9 cellular contexts compared by ENCODE assay signal in genomic region chr11:9260182-9261146, GRCh38. TPM values are rescaled to one million over a fixed set of nuclear protein-coding genes. Genes with fewer than 3 reads are reported as not detected.
A peak's percentile ranks its signal among the peaks of the same experiment; 100 is the strongest.
DNase-seq lines count a peak whose midpoint lies in the region; ATAC-seq and TF ChIP-seq lines count a peak whose summit lies in the region.
"Had no signal": no experiment of that assay in that cellular context is flagged by ENCODE, and none has a peak within 500 bp of the region (broad histone marks: within the 10 kb centered on the region; RNA-seq: fewer than 3 reads in every experiment).

No MANE protein-coding gene starts in this region.

- 0 out of 2 replicates have a peak, but pooled peaks have one; percentile 7 for TF ChIP-seq CTCF in HEK293 (tag by site-specific recombination; IDR thresholded peaks at IDR 0.05)
- no peak for TF ChIP-seq CTCF in nephron progenitor cell (IDR thresholded peaks at IDR 0.05)
- TF ChIP-seq CTCF in thyroid gland (IDR thresholded peaks at IDR 0.05): no peak
- no peak for TF ChIP-seq CTCF in hepatocyte (IDR thresholded peaks at IDR 0.05; ENCODE audit: poor library complexity)

- no peak overlapping the region for H3K27ac Mint-ChIP-seq in activated T-helper 17 cell treated with anti-CD3 and anti-CD28 coated beads, Interleukin-2, amount 50 U/mL, for 72 hours
- H3K27ac Mint-ChIP-seq in nephron progenitor cell: peak overlapping the region; percentile 17

- no peaks in the 10 kb centered on the region for H3K9me3 Mint-ChIP-seq in activated T-helper 17 cell treated with anti-CD3 and anti-CD28 coated beads, Interleukin-2, amount 50 U/mL, for 72 hours
- H3K9me3 Mint-ChIP-seq in nephron progenitor cell: peaks cover 6% of the 10 kb centered on the region

- peak overlapping the region; percentile 30 for H3K4me3 Mint-ChIP-seq in activated T-helper 17 cell treated with anti-CD3 and anti-CD28 coated beads, Interleukin-2, amount 50 U/mL, for 72 hours
- H3K4me3 Mint-ChIP-seq in nephron progenitor cell: no peak overlapping the region

- TF ChIP-seq POLR2A in thyroid gland (IDR thresholded peaks at IDR 0.05): no peak

- H3K4me1 Mint-ChIP-seq in activated T-helper 17 cell treated with anti-CD3 and anti-CD28 coated beads, Interleukin-2, amount 50 U/mL, for 72 hours: peaks cover 30% of the 10 kb centered on the region
- peaks cover 38% of the 10 kb centered on the region for H3K4me1 Mint-ChIP-seq in nephron progenitor cell

- H3K79me2 ChIP-seq in hepatocyte: peaks cover 85% of the 10 kb centered on the region

- intact Hi-C loops in thyroid gland (cut with DNase I): loop anchor here (10.0 kb wide), 1 partner anchor 54 kb away; the partner anchor contains the start of gene TMEM41B

- H3K9me2 ChIP-seq in hepatocyte (replicated peaks; ENCODE audit: insufficient read depth): no peaks in the 10 kb centered on the region

- no peak for ATAC-seq in activated T-helper 17 cell treated with anti-CD3 and anti-CD28 coated beads, Interleukin-2, amount 50 U/mL, for 72 hours (replicated peaks)
- no peak for ATAC-seq in HG02610 (IDR thresholded peaks at IDR 0.05; ENCODE audit: unreplicated experiment)

- H3K4me2 ChIP-seq in hepatocyte: no peak overlapping the region
- H3K4me2 ChIP-seq: PC-9 had no signal

- no peaks in the 10 kb centered on the region for H3K27me3 Mint-ChIP-seq in activated T-helper 17 cell treated with anti-CD3 and anti-CD28 coated beads, Interleukin-2, amount 50 U/mL, for 72 hours
- H3K27me3 Mint-ChIP-seq in nephron progenitor cell (ENCODE audit: low read depth, poor library complexity): no peaks in the 10 kb centered on the region

- POLR2A ChIA-PET in HEK293 (lab: Yijun Ruan, JAX): interaction anchor here (0.7 kb wide), 2 partner anchors 49 to 104 kb away, joined by 3 to 8 read pairs; no protein-coding TSS in a partner anchor

- no peaks in the 10 kb centered on the region for H3K27me3 ChIP-seq in thyroid gland
- no peaks in the 10 kb centered on the region for H3K27me3 ChIP-seq in hepatocyte

- WGBS in thyroid gland, 2 donors: 54 to 72% methylated on average over 5 of the region's 5 CpGs
- 88% methylated on average over 5 of the region's 5 CpGs for WGBS in hepatocyte (ENCODE audit: low lambda C conversion rate, missing lambda C conversion rate)

- H3K4me1 ChIP-seq in HEK293 (ENCODE audit: control insufficient read depth, insufficient read depth, low read length): peaks cover 4% of the 10 kb centered on the region
- peaks cover 4 to 16% of the 10 kb centered on the region in 2 donors for H3K4me1 ChIP-seq in thyroid gland
- H3K4me1 ChIP-seq in hepatocyte (ENCODE audit: insufficient read depth): peaks cover 7% of the 10 kb centered on the region

- H4K20me1 ChIP-seq in hepatocyte (ENCODE audit: insufficient read depth, poor library complexity, severe bottlenecking): peaks cover 51% of the 10 kb centered on the region

- peaks cover 15% of the 10 kb centered on the region for H3K36me3 Mint-ChIP-seq in activated T-helper 17 cell treated with anti-CD3 and anti-CD28 coated beads, Interleukin-2, amount 50 U/mL, for 72 hours (ENCODE audit: low read depth)
- peaks cover 57% of the 10 kb centered on the region for H3K36me3 Mint-ChIP-seq in nephron progenitor cell (ENCODE audit: low read depth)

- no peaks in the 10 kb centered on the region; a peak in 1 of 3 replicates for H3K36me3 ChIP-seq in HEK293 (ENCODE audit: control insufficient read depth in 2 of 2, insufficient read depth in 1 of 2, low read length in 2 of 2)
- H3K36me3 ChIP-seq in thyroid gland: no peaks in the 10 kb centered on the region
- H3K36me3 ChIP-seq in hepatocyte (replicated peaks; ENCODE audit: insufficient read depth, low read depth): no peaks in the 10 kb centered on the region

- H3K27ac ChIP-seq in HEK293 (ENCODE audit: extremely low read depth, low read depth, low read length): no peak overlapping the region
- no peak overlapping the region for H3K27ac ChIP-seq in thyroid gland
- no peak overlapping the region for H3K27ac ChIP-seq in hepatocyte
- H3K27ac ChIP-seq: PC-9 had no signal

- no peak overlapping the region for H3K4me3 ChIP-seq in HEK293 (ENCODE audit: low read depth, low read length)
- no peak overlapping the region for H3K4me3 ChIP-seq in thyroid gland (replicated peaks in 1 of 3)
- no peak overlapping the region for H3K4me3 ChIP-seq in hepatocyte
- H3K4me3 ChIP-seq: PC-9 had no signal

- H2AFZ ChIP-seq in hepatocyte: no peak overlapping the region
- H2AFZ ChIP-seq: PC-9 had no signal

- H3K9me3 ChIP-seq in HEK293 (ENCODE audit: control insufficient read depth, insufficient read depth, low read depth, low read length): no peaks in the 10 kb centered on the region
- H3K9me3 ChIP-seq in thyroid gland: no peaks in the 10 kb centered on the region
- H3K9me3 ChIP-seq in hepatocyte (ENCODE audit: low read depth): no peaks in the 10 kb centered on the region

- DNase-seq in ELR (ENCODE audit: low read depth) (peak; percentile 22), nephron progenitor cell (no peak), A172 (ENCODE audit: low spot score) (no peak), thyroid gland (no peak), hepatocyte (ENCODE audit: low spot score) (no peak)
- DNase-seq: PC-9 had no signal

- CTCF ChIA-PET in HEK293 (lab: Yijun Ruan, JAX): interaction anchor here (0.5 to 0.9 kb wide), 7 partner anchors 9 to 431 kb away, joined by 3 to 6 read pairs (median 3); no protein-coding TSS in a partner anchor

TF ChIP-seq in HEK293, 187 proteins besides CTCF, POLR2A, EP300 and RAD21:
- TF ChIP-seq SALL2 (tag by site-specific recombination; IDR thresholded peaks at IDR 0.05; ENCODE audit: borderline replicate concordance) (no peak), ZNF221 (tag by site-specific recombination; IDR thresholded peaks at IDR 0.05; ENCODE audit: borderline replicate concordance) (no peak), OSR2 (tag by site-specific recombination; IDR thresholded peaks at IDR 0.05) (peak; percentile 16; the same call in 1 of the 2 replicates), ZNF292 (tag by site-specific recombination; IDR thresholded peaks at IDR 0.05; ENCODE audit: borderline replicate concordance, low read depth) (no peak), ZNF114 (tag by site-specific recombination; IDR thresholded peaks at IDR 0.05) (no peak)

RNA-seq across cellular contexts. Expression of gene DENND5A, which starts 4.7 kb away (rescaled TPM):
- 10 to 100 TPM; 18.9 to 68.5 TPM for total RNA-seq in activated T-helper 17 cell treated with anti-CD3 and anti-CD28 coated beads, Interleukin-2, amount 50 U/mL, for 72 hours
- 78.1 and 79.4 TPM in 2 replicates for total RNA-seq in A172 (2014; rRNA removed; shearing (Covaris generic))
- total RNA-seq in thyroid gland (10 to 100 TPM; 45.6 to 80.8 (median 59.3) TPM), hepatocyte (45.3 and 56.4 TPM in 2 replicates)
- 29.7 and 29.9 TPM in 2 replicates for polyA plus RNA-seq in hepatocyte

RNA-seq across cellular contexts. Expression of gene TMEM41B, which starts 53.9 kb away (rescaled TPM):
- 10 to 100 TPM; 24.2 to 33.5 TPM for total RNA-seq in activated T-helper 17 cell treated with anti-CD3 and anti-CD28 coated beads, Interleukin-2, amount 50 U/mL, for 72 hours
- 44.9 and 69.4 TPM in 2 replicates for total RNA-seq in A172 (2014; rRNA removed; shearing (Covaris generic))
- total RNA-seq in thyroid gland: 10 to 100 TPM; 52.7 to 86.7 (median 76.1) TPM
- 74.4 and 90.6 TPM in 2 replicates for total RNA-seq in hepatocyte
- polyA plus RNA-seq in hepatocyte: 34.1 and 39.6 TPM in 2 replicates
